ENCODE assay signal across 8 cellular contexts in genomic region chr16:2516391-2517240, GRCh38. TPM values are rescaled to one million over a fixed set of nuclear protein-coding genes. Genes with fewer than 3 reads are reported as not detected.
DNase-seq lines count a peak whose midpoint lies in the region; ATAC-seq and TF ChIP-seq lines count a peak whose summit lies in the region.

No MANE protein-coding gene starts in this region.

- H3K36me3 Mint-ChIP-seq in Calu3 (ENCODE audit: insufficient read depth, unreplicated experiment) (peaks cover 90% of the 10 kb centered on the region), osteocyte (ENCODE audit: unreplicated experiment) (peaks cover 4% of the 10 kb centered on the region)

- H3K9me3 Mint-ChIP-seq in Calu3 (ENCODE audit: low read depth, unreplicated experiment) (no peaks in the 10 kb centered on the region), osteocyte (ENCODE audit: unreplicated experiment) (no peaks in the 10 kb centered on the region)

- TF ChIP-seq CTCF in Calu3 (IDR thresholded peaks at IDR 0.05; ENCODE audit: unreplicated experiment) (no peak), osteocyte (IDR thresholded peaks at IDR 0.05) (no peak)

- CTCF ChIA-PET in Calu3 (lab: Charles Lee), result interaction anchor here (0.6 kb wide), 1 partner anchor 42 kb away, joined by 5 read pairs; no protein-coding TSS in a partner anchor

- intact Hi-C loops in Calu3 (cut with micrococcal nuclease; ENCODE audit: unreplicated experiment), result no loop called here

- DNase-seq in Calu3, result no peak
- peak; percentile 43 for DNase-seq in RKO (ENCODE audit: low spot score)
- DNase-seq in epidermal melanocyte (ENCODE audit: insufficient read length, low spot score), result peak; percentile 88
- DNase-seq in osteocyte (ENCODE audit: extremely low spot score, unreplicated experiment), result no peak

- peak overlapping the region; percentile 87 for H3K27ac Mint-ChIP-seq in Calu3 (ENCODE audit: unreplicated experiment)
- peak overlapping the region; percentile 86 for H3K27ac Mint-ChIP-seq in osteocyte (ENCODE audit: unreplicated experiment)

- BruUV-seq in Calu3 (replicated peaks; lab: Mats Ljungman, UMichigan), result TSS peak; percentile 32

- H3K27me3 Mint-ChIP-seq in Calu3 (ENCODE audit: unreplicated experiment) (no peaks in the 10 kb centered on the region), osteocyte (ENCODE audit: unreplicated experiment) (no peaks in the 10 kb centered on the region)

- ATAC-seq in HG03439 (IDR thresholded peaks at IDR 0.05; ENCODE audit: unreplicated experiment), result no peak
- no peak for ATAC-seq in GM18861 (IDR thresholded peaks at IDR 0.05; ENCODE audit: unreplicated experiment)
- ATAC-seq in esophagus mucosa, result no peak
- ATAC-seq in GM21423 (IDR thresholded peaks at IDR 0.05; ENCODE audit: unreplicated experiment), result no peak

- H3K4me3 Mint-ChIP-seq in Calu3 (ENCODE audit: low read depth, unreplicated experiment) (peak overlapping the region; percentile 86), osteocyte (ENCODE audit: unreplicated experiment) (peak overlapping the region; percentile 88)

- H3K4me1 Mint-ChIP-seq in Calu3 (ENCODE audit: low read depth, unreplicated experiment) (peaks cover 49% of the 10 kb centered on the region), osteocyte (ENCODE audit: unreplicated experiment) (peaks cover 49% of the 10 kb centered on the region)

RNA-seq across cellular contexts. Expression of gene ATP6V0C, which starts 2.9 kb away (rescaled TPM):
- 260 and 262 TPM in 2 replicates for total RNA-seq in Calu3 (2022)
- total RNA-seq in osteocyte, result 208 and 211 TPM in 2 replicates
- 205 TPM for total RNA-seq in esophagus mucosa

RNA-seq across cellular contexts. Expression of gene AMDHD2, which starts 3.6 kb away (rescaled TPM):
- total RNA-seq in Calu3 (2022) (60.2 and 65.1 TPM in 2 replicates), osteocyte (52.5 and 56.6 TPM in 2 replicates), esophagus mucosa (19.0 TPM)

RNA-seq across cellular contexts. Expression of gene CEMP1, which starts 14.6 kb away (rescaled TPM):
- total RNA-seq in Calu3 (2022), result 0.86 and 0.90 TPM in 2 replicates
- not detected in 2 replicates for total RNA-seq in osteocyte
- total RNA-seq in esophagus mucosa, result not detected

RNA-seq across cellular contexts. Expression of gene PDPK1, which starts 21.2 kb away (rescaled TPM):
- total RNA-seq in Calu3 (2022) (57.4 and 62.4 TPM in 2 replicates), osteocyte (44.9 and 45.8 TPM in 2 replicates), esophagus mucosa (26.1 TPM)

RNA-seq across cellular contexts. Expression of gene TBC1D24, which starts 41.7 kb away (rescaled TPM):
- total RNA-seq in Calu3 (2022) (31.3 and 33.3 TPM in 2 replicates), osteocyte (15.4 and 17.4 TPM in 2 replicates), esophagus mucosa (2.0 TPM)

Comparison
In these comparisons a context has a peak if more than half of its experiments do, and no peak if none do; other contexts are left out.
1. DNase-seq: peak in RKO (single experiment) and epidermal melanocyte (single experiment); none in Calu3 (single experiment) and osteocyte (single experiment).